Comparison of ENCODE assay signal across 25 cellular contexts in genomic region chr4:86569103-86569870, GRCh38. TPM values are rescaled to one million over a fixed set of nuclear protein-coding genes. Genes with fewer than 3 reads are reported as not detected.
A peak's percentile ranks its signal among the peaks of the same experiment; 100 is the strongest.
DNase-seq lines count a peak whose midpoint lies in the region; ATAC-seq lines count a peak whose summit lies in the region.
"Had no signal": no experiment of that assay in that cellular context is flagged by ENCODE, and none has a peak within 500 bp of the region (broad histone marks: within the 10 kb centered on the region; RNA-seq: fewer than 3 reads in every experiment).

No MANE protein-coding gene starts in this region.

- no peak overlapping the region for H2AK5ac ChIP-seq in trophoblast cell (ENCODE audit: low read length)

- H4K12ac ChIP-seq in trophoblast cell (ENCODE audit: low read depth, low read length) = no peak overlapping the region

- no peaks in the 10 kb centered on the region for H3K9me3 ChIP-seq in trophoblast cell (ENCODE audit: insufficient read depth, low read depth, low read length)
- H3K9me3 ChIP-seq: A549; BLaER1 treated with 17β-estradiol and CSF1 and Interleukin-3, amounts not matched to agents 10 nM and 100 nM; mucosa of descending colon; neutrophil; thoracic aorta had no signal

- peak; percentile 68 for ATAC-seq in GM18499 (IDR thresholded peaks at IDR 0.05; ENCODE audit: insufficient read depth, unreplicated experiment)
- peak; percentile 67 for ATAC-seq in GM19351 (IDR thresholded peaks at IDR 0.05; ENCODE audit: unreplicated experiment)
- ATAC-seq in HG02623 (IDR thresholded peaks at IDR 0.05; ENCODE audit: unreplicated experiment) = peak; percentile 54
- peak; percentile 63 for ATAC-seq in HG03442 (IDR thresholded peaks at IDR 0.05; ENCODE audit: unreplicated experiment)
- no peak for ATAC-seq in HG03025 (IDR thresholded peaks at IDR 0.05; ENCODE audit: low FRiP score, unreplicated experiment)
- ATAC-seq: A549; esophagus mucosa; left ventricle myocardium superior; mucosa of descending colon; SK-N-SH treated with all-trans-retinoic acid at 6 μM for 48 hours; stimulated activated effector memory CD8-positive, alpha-beta T cell treated with anti-CD3 and anti-CD28 coated beads, Interleukin-12 subunit alpha, Interleukin-12 subunit beta, amount 100 ng/mL, for 72 hours had no signal

- no peak overlapping the region for H4K8ac ChIP-seq in trophoblast cell (ENCODE audit: low read depth, low read length)

- no peak overlapping the region for H2BK12ac ChIP-seq in trophoblast cell (ENCODE audit: low read length)

- no CpG with 5 or more reads among the region's 6 CpGs for WGBS in trophoblast cell (ENCODE audit: extremely low coverage, insufficient coverage, insufficient read length)

- no peak overlapping the region for H3K18ac ChIP-seq in trophoblast cell (ENCODE audit: low read length)

- no peak overlapping the region for H3K14ac ChIP-seq in trophoblast cell (ENCODE audit: low read length)

- H3K4me1 ChIP-seq in trophoblast cell (ENCODE audit: control insufficient read depth in 1 of 2, insufficient read depth in 2 of 2, low read length in 2 of 2) = no peaks in the 10 kb centered on the region
- H3K4me1 ChIP-seq: A549 had no signal

- no peak for DNase-seq in trophoblast cell
- no peak for DNase-seq in GF-D8 (lab: John Stamatoyannopoulos, UW)
- DNase-seq in SW 1271 (lab: John Stamatoyannopoulos, UW) = no peak
- DNase-seq: activated CD4-positive, alpha-beta T cell treated with anti-CD3 and anti-CD28 coated beads for 1 hour; activated effector memory CD4-positive, alpha-beta T cell treated with Interleukin-2 at 50 U/mL for 16 hours; amniotic stem cell; effector CD4-positive, alpha-beta T cell; GDM1; GOT3; IMR-90; left ventricle myocardium superior; mucosa of descending colon; NCI-H226 had no signal

- no peak overlapping the region for H2BK5ac ChIP-seq in trophoblast cell (ENCODE audit: low read depth, low read length, poor library complexity)

- no peak overlapping the region for H3K4me2 ChIP-seq in trophoblast cell (ENCODE audit: low read length)
- H3K4me2 ChIP-seq: A549; BLaER1 treated with 17β-estradiol and CSF1 and Interleukin-3, amounts not matched to agents 10 nM and 100 nM had no signal

- no peaks in the 10 kb centered on the region for H3K79me1 ChIP-seq in trophoblast cell (ENCODE audit: low read length)

- H3K4me3 ChIP-seq in trophoblast cell (ENCODE audit: low read depth, low read length) = no peak overlapping the region
- H3K4me3 ChIP-seq: A549; BLaER1 treated with 17β-estradiol and CSF1 and Interleukin-3, amounts not matched to agents 10 nM and 100 nM; mucosa of descending colon; thoracic aorta had no signal

- no peak overlapping the region for H3K4ac ChIP-seq in trophoblast cell (ENCODE audit: low read depth, low read length)

- H4K91ac ChIP-seq in trophoblast cell (ENCODE audit: low read depth, low read length) = no peak overlapping the region

- H3K9ac ChIP-seq in trophoblast cell (ENCODE audit: low read length) = no peak overlapping the region
- H3K9ac ChIP-seq: BLaER1 treated with 17β-estradiol and CSF1 and Interleukin-3, amounts not matched to agents 10 nM and 100 nM had no signal

- H3K36me3 ChIP-seq in trophoblast cell (ENCODE audit: control insufficient read depth in 1 of 2, insufficient read depth in 2 of 2, low read length in 2 of 2) = no peaks in the 10 kb centered on the region
- H3K36me3 ChIP-seq: BLaER1 treated with 17β-estradiol and CSF1 and Interleukin-3, amounts not matched to agents 10 nM and 100 nM; neutrophil; thoracic aorta had no signal

- H3K27ac ChIP-seq in trophoblast cell (ENCODE audit: low read depth, low read length) = no peak overlapping the region
- H3K27ac ChIP-seq: A549; BLaER1 treated with 17β-estradiol and CSF1 and Interleukin-3, amounts not matched to agents 10 nM and 100 nM; neutrophil; thoracic aorta had no signal

- H3K27me3 ChIP-seq in trophoblast cell (ENCODE audit: insufficient read depth, low read length) = no peaks in the 10 kb centered on the region
- H3K27me3 ChIP-seq: neutrophil had no signal

- H2AFZ ChIP-seq in trophoblast cell (ENCODE audit: insufficient read depth, low read length, poor library complexity) = no peak overlapping the region

- no peaks in the 10 kb centered on the region for H3K79me2 ChIP-seq in trophoblast cell (ENCODE audit: control insufficient read depth, insufficient read depth, low read length, poor library complexity)

- H3K23ac ChIP-seq in trophoblast cell (ENCODE audit: low read length) = no peak overlapping the region

- H2BK120ac ChIP-seq in trophoblast cell (ENCODE audit: insufficient read depth, low read length, poor library complexity) = no peak overlapping the region

RNA-seq across cellular contexts. Expression of gene PTPN13, which starts 24.8 kb away (rescaled TPM):
- polyA plus RNA-seq in trophoblast cell (2013) = 8.9 and 9.4 TPM in 2 replicates
